ENCODE assay signal across 17 cellular contexts in the genomic region with DNA sequence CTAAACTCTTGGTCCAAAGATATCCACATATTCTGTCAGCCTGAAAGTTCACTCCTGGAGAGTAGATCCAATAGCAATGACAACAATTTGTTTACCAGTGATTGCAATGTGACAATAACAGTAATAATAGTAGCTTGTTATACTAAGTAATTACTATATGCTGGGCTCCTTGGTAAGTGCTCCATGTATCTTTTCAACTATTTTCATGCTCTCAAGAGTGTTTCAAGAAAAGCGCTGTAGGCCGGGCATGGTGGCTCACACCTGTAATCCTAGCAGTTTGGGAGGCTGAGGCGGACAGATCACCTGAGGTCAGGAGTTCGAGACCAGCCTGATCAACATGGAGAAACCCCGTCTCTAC. TPM values are rescaled to one million over a fixed set of nuclear protein-coding genes. Genes with fewer than 3 reads are reported as not detected.
DNase-seq lines count a peak whose midpoint lies in the region; ATAC-seq and TF ChIP-seq lines count a peak whose summit lies in the region.
"Had no signal": no experiment of that assay in that cellular context is flagged by ENCODE, and none has a peak within 500 bp of the region (broad histone marks: within the 10 kb centered on the region; RNA-seq: fewer than 3 reads in every experiment).

No MANE protein-coding gene starts in this region.

- H3K4me3 ChIP-seq in OCI-LY3 (ENCODE audit: low read length), result no peak overlapping the region
- H3K4me3 ChIP-seq: GM23248 had no signal

- H3K27me3 Mint-ChIP-seq in T-helper 2 cell treated with Interferon-gamma antibody and Interleukin-4, amounts not matched to agents 5 μg/mL and 100 μg/mL, for 36 hours (ENCODE audit: low read depth), result no peaks in the 10 kb centered on the region
- H3K27me3 Mint-ChIP-seq in CD4-positive, alpha-beta T cell, result no peaks in the 10 kb centered on the region

- H3K4me3 Mint-ChIP-seq in T-helper 2 cell treated with Interferon-gamma antibody and Interleukin-4, amounts not matched to agents 5 μg/mL and 100 μg/mL, for 36 hours, result no peak overlapping the region
- H3K4me3 Mint-ChIP-seq in CD4-positive, alpha-beta T cell, result no peak overlapping the region

- H3K36me3 ChIP-seq in OCI-LY3 (replicated peaks; ENCODE audit: low read depth, low read length), result peaks cover 55% of the 10 kb centered on the region

- no peaks in the 10 kb centered on the region for H3K27me3 ChIP-seq in OCI-LY3 (ENCODE audit: low read depth, low read length)
- H3K27me3 ChIP-seq in CD4-positive, alpha-beta T cell (ENCODE audit: control insufficient read depth, insufficient read depth, low read length), result no peaks in the 10 kb centered on the region
- H3K27me3 ChIP-seq: brain microvascular endothelial cell had no signal

- intact Hi-C loops in CD4-positive, alpha-beta T cell (cut with DNase I, micrococcal nuclease), result no loop called here

- peaks cover 80% of the 10 kb centered on the region for H3K79me2 ChIP-seq in OCI-LY3 (ENCODE audit: low read length)

- no peaks in the 10 kb centered on the region for H3K9me3 ChIP-seq in OCI-LY3 (ENCODE audit: insufficient read depth, low read length)
- H3K9me3 ChIP-seq in CD4-positive, alpha-beta T cell (ENCODE audit: control insufficient read depth, low read length), result no peaks in the 10 kb centered on the region

- POLR2A ChIA-PET in CD4-positive, alpha-beta T cell (lab: Charles Lee), result interaction anchor here (0.7 kb wide), 1 partner anchor 1280 kb away, joined by 4 read pairs; no protein-coding TSS in a partner anchor

- peaks cover 59% of the 10 kb centered on the region for H4K20me1 ChIP-seq in OCI-LY3 (ENCODE audit: insufficient read depth, low read length)

- H3K4me1 Mint-ChIP-seq in T-helper 2 cell treated with Interferon-gamma antibody and Interleukin-4, amounts not matched to agents 5 μg/mL and 100 μg/mL, for 36 hours (ENCODE audit: low read depth), result peaks cover 39% of the 10 kb centered on the region
- H3K4me1 Mint-ChIP-seq in CD4-positive, alpha-beta T cell (ENCODE audit: low read depth), result peaks cover 62% of the 10 kb centered on the region

- H3K9me3 Mint-ChIP-seq in T-helper 2 cell treated with Interferon-gamma antibody and Interleukin-4, amounts not matched to agents 5 μg/mL and 100 μg/mL, for 36 hours, result no peaks in the 10 kb centered on the region
- H3K9me3 Mint-ChIP-seq in CD4-positive, alpha-beta T cell, result no peaks in the 10 kb centered on the region

- H3K4me1 ChIP-seq in OCI-LY3 (ENCODE audit: low read length), result peaks cover 42% of the 10 kb centered on the region

- H3K9ac ChIP-seq in OCI-LY3 (ENCODE audit: low read length), result no peak overlapping the region
- H3K9ac ChIP-seq: GM23248 had no signal

- peak overlapping the region; percentile 39; the same call in 1 of the 2 replicates for H3K4me2 ChIP-seq in OCI-LY3 (ENCODE audit: low read length)

- no peak overlapping the region for H3K27ac ChIP-seq in OCI-LY3 (ENCODE audit: low read length)
- peak overlapping the region; percentile 100 for H3K27ac ChIP-seq in epithelial cell of prostate
- peak overlapping the region; percentile 58 for H3K27ac ChIP-seq in substantia nigra (ENCODE audit: low read depth, low read length, poor library complexity, severe bottlenecking)
- H3K27ac ChIP-seq in CD4-positive, alpha-beta T cell (ENCODE audit: low read depth, low read length), result no peak overlapping the region
- H3K27ac ChIP-seq: 22Rv1, brain microvascular endothelial cell, C4-2B, GM23248 had no signal

- H3K36me3 Mint-ChIP-seq in T-helper 2 cell treated with Interferon-gamma antibody and Interleukin-4, amounts not matched to agents 5 μg/mL and 100 μg/mL, for 36 hours (ENCODE audit: low read depth), result peaks cover 55% of the 10 kb centered on the region
- H3K36me3 Mint-ChIP-seq in CD4-positive, alpha-beta T cell (ENCODE audit: low read depth), result peaks cover 68% of the 10 kb centered on the region

- TF ChIP-seq CTCF in OCI-LY3 (IDR thresholded peaks at IDR 0.05; ENCODE audit: low read depth, low read length), result no peak
- TF ChIP-seq CTCF in CD4-positive, alpha-beta T cell (IDR thresholded peaks at IDR 0.05), result no peak

- no peak for ATAC-seq in CD4-positive, alpha-beta T cell (ENCODE audit: poor library complexity)
- no peak for ATAC-seq in HG03378 (IDR thresholded peaks at IDR 0.05; ENCODE audit: unreplicated experiment)
- ATAC-seq: Panc1 had no signal

- H3K27ac Mint-ChIP-seq in T-helper 2 cell treated with Interferon-gamma antibody and Interleukin-4, amounts not matched to agents 5 μg/mL and 100 μg/mL, for 36 hours, result peak overlapping the region; percentile 26
- H3K27ac Mint-ChIP-seq in CD4-positive, alpha-beta T cell, result no peak overlapping the region

- no peak for DNase-seq in T-helper 2 cell treated with Interferon-gamma antibody and Interleukin-4, amounts not matched to agents 5 μg/mL and 100 μg/mL, for 36 hours (ENCODE audit: low spot score)
- DNase-seq in T-helper 2 cell (no peak), epithelial cell of prostate (ENCODE audit: low read depth, low spot score) (no peak), substantia nigra (lab: John Stamatoyannopoulos, UW) (no peak), T-helper 9 cell (no peak)
- DNase-seq in CD4-positive, alpha-beta T cell, result no peak
- DNase-seq: activated naive CD4-positive, alpha-beta T cell; brain microvascular endothelial cell; GM23248; hypothalamus; left cardiac atrium; NCI-H1694 treated with DMSO at 0.1 percent for 48 hours had no signal

- CTCF ChIA-PET in CD4-positive, alpha-beta T cell (lab: Charles Lee), result no interaction called here

- no peak overlapping the region for H2AFZ ChIP-seq in OCI-LY3 (ENCODE audit: low read depth, low read length)
- H2AFZ ChIP-seq: GM23248 had no signal

RNA-seq across cellular contexts. Expression of gene BCL2L1, which starts 15.4 kb away (rescaled TPM):
- total RNA-seq in CD4-positive, alpha-beta T cell, result 10 to 100 TPM; 11.8 to 11.9 TPM

RNA-seq across cellular contexts. Expression of gene TPX2, which starts 31.9 kb away (rescaled TPM):
- under 1 TPM; 0.85 to 0.89 TPM for total RNA-seq in CD4-positive, alpha-beta T cell

Comparison
In these comparisons a context has a peak if more than half of its experiments do, and no peak if none do; other contexts are left out.
1. H3K27ac ChIP-seq: peak in epithelial cell of prostate (single experiment) and substantia nigra (single experiment); none in OCI-LY3 (single experiment) and CD4-positive, alpha-beta T cell (single experiment).